14 cellular contexts compared by ENCODE assay signal in the genomic region with DNA sequence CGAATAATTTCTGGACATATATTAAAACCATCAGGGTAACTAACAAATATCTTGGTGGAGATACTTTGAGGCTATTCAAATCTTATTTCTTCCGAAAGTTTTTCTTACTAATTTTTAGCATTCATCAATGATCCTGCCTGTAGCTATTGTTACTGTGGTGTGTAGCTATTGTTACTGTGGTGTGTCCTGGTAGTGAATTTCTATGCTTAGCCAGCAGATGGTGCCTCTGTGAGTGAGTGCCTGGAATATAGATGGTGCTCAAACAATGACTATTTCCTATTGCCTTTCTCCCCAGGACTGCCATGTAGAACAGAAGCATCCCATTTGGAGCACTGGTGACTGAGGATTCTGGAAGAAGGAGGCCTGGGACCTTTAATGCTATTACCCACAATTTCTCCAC.
DNase-seq lines count a peak whose midpoint lies in the region; ATAC-seq and TF ChIP-seq lines count a peak whose summit lies in the region.
"Had no signal": no experiment of that assay in that cellular context is flagged by ENCODE, and none has a peak within 500 bp of the region (broad histone marks: within the 10 kb centered on the region; RNA-seq: fewer than 3 reads in every experiment).

No MANE protein-coding gene starts in this region.

- no peak overlapping the region for H3K4me3 ChIP-seq in AG10803 (ENCODE audit: low read length)
- H3K4me3 ChIP-seq in OCI-LY1 (ENCODE audit: low read depth, low read length, poor library complexity, severe bottlenecking): no peak overlapping the region
- H3K4me3 ChIP-seq in epithelial cell of esophagus (ENCODE audit: low read length): no peak overlapping the region
- H3K4me3 ChIP-seq: cardiac muscle cell, prostate gland had no signal

- H3K9me3 ChIP-seq in OCI-LY1 (ENCODE audit: low read length): no peaks in the 10 kb centered on the region
- H3K9me3 ChIP-seq: prostate gland had no signal

- 0 out of 2 replicates have a peak, but pooled peaks have one; percentile 4 for TF ChIP-seq CTCF in AG10803 (conservative IDR thresholded peaks at IDR 0.05; ENCODE audit: low read length)
- peak; percentile 13; the same call in 1 of the 2 replicates for TF ChIP-seq CTCF in OCI-LY1 (IDR thresholded peaks at IDR 0.05; ENCODE audit: low read length)
- TF ChIP-seq CTCF in epithelial cell of esophagus (IDR thresholded peaks at IDR 0.05; ENCODE audit: insufficient read depth, low read depth, low read length, missing control alignments): peak; percentile 38

- no peaks in the 10 kb centered on the region for H3F3A ChIP-seq in OCI-LY1 (ENCODE audit: insufficient read depth, low read length)

- H3K36me3 ChIP-seq in OCI-LY1 (ENCODE audit: insufficient read depth, low read length): no peaks in the 10 kb centered on the region
- H3K36me3 ChIP-seq: cardiac muscle cell, prostate gland had no signal

- no peak overlapping the region for H3K9ac ChIP-seq in OCI-LY1 (ENCODE audit: low read length)

- no peaks in the 10 kb centered on the region for H3K79me2 ChIP-seq in OCI-LY1 (ENCODE audit: insufficient read depth, low read length)

- H3K27me3 ChIP-seq in OCI-LY1 (ENCODE audit: insufficient read depth, low read length): no peaks in the 10 kb centered on the region
- H3K27me3 ChIP-seq: cardiac muscle cell had no signal

- H2AFZ ChIP-seq in OCI-LY1 (ENCODE audit: low read length): no peak overlapping the region

- no peaks in the 10 kb centered on the region for H3K9me2 ChIP-seq in OCI-LY1 (ENCODE audit: low read depth, low read length)

- H3K27ac ChIP-seq in OCI-LY1 (ENCODE audit: low read depth, low read length, poor library complexity, severe bottlenecking): no peak overlapping the region
- H3K27ac ChIP-seq: cardiac muscle cell, prostate gland had no signal

- H3K4me2 ChIP-seq in OCI-LY1 (ENCODE audit: low read length): no peak overlapping the region

- no peaks in the 10 kb centered on the region for H4K20me1 ChIP-seq in OCI-LY1 (ENCODE audit: insufficient read depth, low read length)

- ATAC-seq in GM18861 (IDR thresholded peaks at IDR 0.05; ENCODE audit: unreplicated experiment): peak; percentile 49
- no peak for ATAC-seq in HG03175 (IDR thresholded peaks at IDR 0.05; ENCODE audit: unreplicated experiment)
- no peak for ATAC-seq in HG03439 (IDR thresholded peaks at IDR 0.05; ENCODE audit: unreplicated experiment)
- ATAC-seq in HG03097 (IDR thresholded peaks at IDR 0.05; ENCODE audit: low FRiP score, unreplicated experiment): no peak
- ATAC-seq: stimulated activated naive CD8-positive, alpha-beta T cell treated with anti-CD3 and anti-CD28 coated beads, Interleukin-15, Interleukin-2, amounts not matched to agents 100 U/mL and 50 U/mL, for 24 hours had no signal

- DNase-seq in AG10803 (ENCODE audit: low read depth) (no peak), epithelial cell of esophagus (ENCODE audit: low read depth) (peak; percentile 20), NCI-H2196 (lab: John Stamatoyannopoulos, UW; ENCODE audit: unreplicated experiment) (no peak)
- DNase-seq: NCI-H526; stimulated activated CD4-positive, alpha-beta T cell treated with anti-CD3 and anti-CD28 coated beads, Interleukin-4, amount 100 ng/mL, for 24 hours; stimulated activated naive CD8-positive, alpha-beta T cell treated with anti-CD3 and anti-CD28 coated beads, Interleukin-15, Interleukin-2, amounts not matched to agents 100 U/mL and 50 U/mL, for 24 hours; SW 1271 had no signal

- no peaks in the 10 kb centered on the region for H3K4me1 ChIP-seq in OCI-LY1 (ENCODE audit: insufficient read depth, low read length, severe bottlenecking)
- H3K4me1 ChIP-seq: prostate gland had no signal
